ENCODE assay signal across 19 cellular contexts in the genomic region with DNA sequence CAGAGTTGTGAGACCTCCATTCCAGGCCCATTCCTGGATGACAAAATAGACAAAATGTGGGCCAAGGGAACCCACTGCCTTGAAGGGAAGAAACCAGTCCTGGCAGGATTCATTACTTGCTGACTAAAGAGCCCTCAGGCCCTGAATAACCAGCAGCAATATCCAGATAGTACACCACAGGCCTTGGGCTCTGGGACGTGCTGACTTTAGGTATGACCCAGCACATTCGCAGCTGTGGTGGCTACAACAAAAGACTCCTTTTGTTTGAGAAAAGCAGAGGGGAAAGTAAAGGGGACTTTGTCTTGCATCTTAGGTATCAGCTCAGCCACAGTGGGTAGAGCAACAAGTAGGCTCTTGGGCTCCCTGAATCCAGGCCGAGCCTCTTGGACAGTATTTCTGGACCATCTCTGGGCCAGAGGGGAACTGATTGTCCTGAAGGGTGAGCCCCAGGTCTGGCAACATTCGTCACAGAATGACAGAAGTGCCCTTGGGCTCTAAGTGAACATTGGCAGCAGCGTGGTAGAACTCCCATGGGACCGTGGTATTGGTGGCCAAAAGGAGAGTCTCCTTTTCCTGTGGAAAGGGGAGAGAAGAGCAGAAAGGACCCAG.
DNase-seq lines count a peak whose midpoint lies in the region; ATAC-seq and TF ChIP-seq lines count a peak whose summit lies in the region.
"Had no signal": no experiment of that assay in that cellular context is flagged by ENCODE, and none has a peak within 500 bp of the region (broad histone marks: within the 10 kb centered on the region; RNA-seq: fewer than 3 reads in every experiment).

No MANE protein-coding gene starts in this region.

- no peaks in the 10 kb centered on the region for H3K27me3 Mint-ChIP-seq in activated CD8-positive, alpha-beta T cell treated with anti-CD3 and anti-CD28 coated beads, Interleukin-2, amount 10 ng/mL, durations not matched to agents 7 days and 5 days (ENCODE audit: low read depth)
- H3K27me3 Mint-ChIP-seq in activated CD8-positive, alpha-beta T cell treated with anti-CD3 and anti-CD28 coated beads for 36 hours: no peaks in the 10 kb centered on the region
- H3K27me3 Mint-ChIP-seq: activated CD4-positive, alpha-beta T cell treated with anti-CD3 and anti-CD28 coated beads for 36 hours; dendritic cell treated with granulocyte-macrophage colony-stimulating factor and Interleukin-4, amounts not matched to agents 40 ng/mL and 50 ng/mL, for 4 days had no signal

- H3K18ac ChIP-seq in trophoblast cell (ENCODE audit: low read length): no peak overlapping the region

- no peak overlapping the region for H3K4ac ChIP-seq in trophoblast cell (ENCODE audit: low read depth, low read length)

- H2BK5ac ChIP-seq in trophoblast cell (ENCODE audit: low read depth, low read length, poor library complexity): peak overlapping the region; percentile 26

- no peak overlapping the region for H4K91ac ChIP-seq in trophoblast cell (ENCODE audit: low read depth, low read length)

- H3K4me3 Mint-ChIP-seq in activated CD8-positive, alpha-beta T cell treated with anti-CD3 and anti-CD28 coated beads, Interleukin-2, amount 10 ng/mL, durations not matched to agents 7 days and 5 days: no peak overlapping the region
- no peak overlapping the region for H3K4me3 Mint-ChIP-seq in activated CD8-positive, alpha-beta T cell treated with anti-CD3 and anti-CD28 coated beads for 36 hours
- H3K4me3 Mint-ChIP-seq: activated CD4-positive, alpha-beta T cell treated with anti-CD3 and anti-CD28 coated beads for 36 hours; activated T-cell treated with anti-CD3 and anti-CD28 coated beads, Interleukin-2, amount 50 U/mL, for 4 hours; CD8-positive, alpha-beta T cell; dendritic cell treated with granulocyte-macrophage colony-stimulating factor and Interleukin-4, amounts not matched to agents 40 ng/mL and 50 ng/mL, for 4 days; T-helper 1 cell treated with Interleukin-12 subunit alpha and Interleukin-12 subunit beta and Interleukin-4 antibody, amounts not matched to agents 30 μg/mL and 1 μg/mL, for 36 hours had no signal

- H3K4me2 ChIP-seq in trophoblast cell (ENCODE audit: low read length): no peak overlapping the region
- H3K4me2 ChIP-seq: PC-9 had no signal

- H2AFZ ChIP-seq in trophoblast cell (ENCODE audit: insufficient read depth, low read length, poor library complexity): no peak overlapping the region
- H2AFZ ChIP-seq: PC-9 had no signal

- H3K27me3 ChIP-seq in trophoblast cell (ENCODE audit: insufficient read depth, low read length): no peaks in the 10 kb centered on the region
- H3K27me3 ChIP-seq: spleen, suprapubic skin had no signal

- no peak for ATAC-seq in activated CD8-positive, alpha-beta T cell treated with anti-CD3 and anti-CD28 coated beads, Interleukin-2, amount 10 ng/mL, durations not matched to agents 7 days and 5 days
- ATAC-seq in activated CD8-positive, alpha-beta T cell treated with anti-CD3 and anti-CD28 coated beads for 36 hours: no peak
- ATAC-seq in HG02763 (IDR thresholded peaks at IDR 0.05; ENCODE audit: unreplicated experiment): peak; percentile 21
- ATAC-seq: activated CD4-positive, alpha-beta T cell treated with anti-CD3 and anti-CD28 coated beads for 36 hours; activated T-cell treated with anti-CD3 and anti-CD28 coated beads, Interleukin-2, amount 50 U/mL, for 4 hours; CD8-positive, alpha-beta T cell had no signal

- no peaks in the 10 kb centered on the region for H3K4me1 Mint-ChIP-seq in activated CD8-positive, alpha-beta T cell treated with anti-CD3 and anti-CD28 coated beads, Interleukin-2, amount 10 ng/mL, durations not matched to agents 7 days and 5 days (ENCODE audit: low read depth)
- no peaks in the 10 kb centered on the region for H3K4me1 Mint-ChIP-seq in activated CD8-positive, alpha-beta T cell treated with anti-CD3 and anti-CD28 coated beads for 36 hours (ENCODE audit: low read depth)
- H3K4me1 Mint-ChIP-seq: activated CD4-positive, alpha-beta T cell treated with anti-CD3 and anti-CD28 coated beads for 36 hours had no signal

- peak overlapping the region; percentile 18 for H3K27ac Mint-ChIP-seq in activated CD8-positive, alpha-beta T cell treated with anti-CD3 and anti-CD28 coated beads, Interleukin-2, amount 10 ng/mL, durations not matched to agents 7 days and 5 days
- no peak overlapping the region for H3K27ac Mint-ChIP-seq in activated CD8-positive, alpha-beta T cell treated with anti-CD3 and anti-CD28 coated beads for 36 hours
- H3K27ac Mint-ChIP-seq: activated CD4-positive, alpha-beta T cell treated with anti-CD3 and anti-CD28 coated beads for 36 hours; CD8-positive, alpha-beta T cell; dendritic cell treated with granulocyte-macrophage colony-stimulating factor and Interleukin-4, amounts not matched to agents 40 ng/mL and 50 ng/mL, for 4 days; T-helper 1 cell treated with Interleukin-12 subunit alpha and Interleukin-12 subunit beta and Interleukin-4 antibody, amounts not matched to agents 30 μg/mL and 1 μg/mL, for 36 hours had no signal

- H3K23ac ChIP-seq in trophoblast cell (ENCODE audit: low read length): no peak overlapping the region

- H3K79me2 ChIP-seq in trophoblast cell (ENCODE audit: control insufficient read depth, insufficient read depth, low read length, poor library complexity): no peaks in the 10 kb centered on the region

- no peaks in the 10 kb centered on the region for H3K9me3 Mint-ChIP-seq in activated CD8-positive, alpha-beta T cell treated with anti-CD3 and anti-CD28 coated beads, Interleukin-2, amount 10 ng/mL, durations not matched to agents 7 days and 5 days (ENCODE audit: insufficient read depth)
- peaks cover 3% of the 10 kb centered on the region for H3K9me3 Mint-ChIP-seq in activated CD8-positive, alpha-beta T cell treated with anti-CD3 and anti-CD28 coated beads for 36 hours
- H3K9me3 Mint-ChIP-seq: CD8-positive, alpha-beta T cell had no signal

- no peaks in the 10 kb centered on the region for H3K9me3 ChIP-seq in trophoblast cell (ENCODE audit: insufficient read depth, low read depth, low read length)
- H3K9me3 ChIP-seq: suprapubic skin had no signal

- H3K36me3 Mint-ChIP-seq in activated CD8-positive, alpha-beta T cell treated with anti-CD3 and anti-CD28 coated beads, Interleukin-2, amount 10 ng/mL, durations not matched to agents 7 days and 5 days (ENCODE audit: low read depth): peaks cover 56% of the 10 kb centered on the region
- peaks cover 44% of the 10 kb centered on the region for H3K36me3 Mint-ChIP-seq in activated CD8-positive, alpha-beta T cell treated with anti-CD3 and anti-CD28 coated beads for 36 hours (ENCODE audit: low read depth)

- peaks cover 5% of the 10 kb centered on the region for H3K79me1 ChIP-seq in trophoblast cell (ENCODE audit: low read length)

- H3K9ac ChIP-seq in trophoblast cell (ENCODE audit: low read length): no peak overlapping the region

- no peak overlapping the region for H3K14ac ChIP-seq in trophoblast cell (ENCODE audit: low read length)

- H3K27ac ChIP-seq in trophoblast cell (ENCODE audit: low read depth, low read length): peak overlapping the region; percentile 80
- H3K27ac ChIP-seq: PC-9, spleen, suprapubic skin had no signal

- no peak for DNase-seq in activated CD8-positive, alpha-beta T cell treated with anti-CD3 and anti-CD28 coated beads, Interleukin-2, amount 10 ng/mL, durations not matched to agents 7 days and 5 days
- DNase-seq in activated CD8-positive, alpha-beta T cell treated with anti-CD3 and anti-CD28 coated beads for 36 hours: no peak
- DNase-seq in OCI-M1 (lab: John Stamatoyannopoulos, UW) (peak; percentile 86), trophoblast cell (peak; percentile 94 to 96), NCI-H82 treated with DMSO at 0.1 percent for 48 hours (lab: John Stamatoyannopoulos, UW; ENCODE audit: unreplicated experiment) (no peak), NCI-H446 (lab: John Stamatoyannopoulos, UW) (no peak), CD1c-positive myeloid dendritic cell (ENCODE audit: extremely low spot score) (no peak)
- DNase-seq: 8988T; activated CD4-positive, alpha-beta T cell treated with anti-CD3 and anti-CD28 coated beads for 36 hours; activated T-cell treated with anti-CD3 and anti-CD28 coated beads, Interleukin-2, amount 50 U/mL, for 4 hours; amniotic stem cell; CD8-positive, alpha-beta T cell; mesendoderm; PC-9; spleen had no signal

- POLR2A ChIA-PET in activated CD8-positive, alpha-beta T cell treated with anti-CD3 and anti-CD28 coated beads, Interleukin-2, amount 10 ng/mL, durations not matched to agents 7 days and 5 days (lab: Charles Lee): no interaction called here
- POLR2A ChIA-PET in activated CD8-positive, alpha-beta T cell treated with anti-CD3 and anti-CD28 coated beads for 36 hours (lab: Charles Lee): interaction anchor here (0.8 kb wide), 1 partner anchor 15 kb away, joined by 3 read pairs; no protein-coding TSS in a partner anchor

- H2BK120ac ChIP-seq in trophoblast cell (ENCODE audit: insufficient read depth, low read length, poor library complexity): no peak overlapping the region

- no peak for TF ChIP-seq CTCF in activated CD8-positive, alpha-beta T cell treated with anti-CD3 and anti-CD28 coated beads for 36 hours (IDR thresholded peaks at IDR 0.05)

- H3K36me3 ChIP-seq in trophoblast cell (ENCODE audit: control insufficient read depth in 1 of 2, insufficient read depth in 2 of 2, low read length in 2 of 2): no peaks in the 10 kb centered on the region

- peaks cover 5 to 6% of the 10 kb centered on the region in 2 experiments for H3K4me1 ChIP-seq in trophoblast cell (ENCODE audit: control insufficient read depth in 1 of 2, insufficient read depth in 2 of 2, low read length in 2 of 2)
- H3K4me1 ChIP-seq: spleen, suprapubic skin had no signal

- intact Hi-C loops in activated CD8-positive, alpha-beta T cell treated with anti-CD3 and anti-CD28 coated beads for 36 hours (cut with micrococcal nuclease): no loop called here

- H4K12ac ChIP-seq in trophoblast cell (ENCODE audit: low read depth, low read length): no peak overlapping the region

- CTCF ChIA-PET in activated CD8-positive, alpha-beta T cell treated with anti-CD3 and anti-CD28 coated beads, Interleukin-2, amount 10 ng/mL, durations not matched to agents 7 days and 5 days (lab: Charles Lee): no interaction called here
- CTCF ChIA-PET in activated CD8-positive, alpha-beta T cell treated with anti-CD3 and anti-CD28 coated beads for 36 hours (lab: Charles Lee): no interaction called here

- no CpG with 5 or more reads among the region's 6 CpGs for WGBS in trophoblast cell (ENCODE audit: extremely low coverage, insufficient coverage, insufficient read length)

- H2BK12ac ChIP-seq in trophoblast cell (ENCODE audit: low read length): no peak overlapping the region

- no peak overlapping the region for H3K4me3 ChIP-seq in trophoblast cell (ENCODE audit: low read depth, low read length)
- H3K4me3 ChIP-seq: PC-9, spleen, suprapubic skin had no signal

- no peak overlapping the region for H2AK5ac ChIP-seq in trophoblast cell (ENCODE audit: low read length)

- no peak overlapping the region for H4K8ac ChIP-seq in trophoblast cell (ENCODE audit: low read depth, low read length)

Comparison
In these comparisons a context has a peak if more than half of its experiments do, and no peak if none do; other contexts are left out.
1. DNase-seq: peak in OCI-M1 (single experiment) and trophoblast cell (2 of 2); none in activated CD8-positive, alpha-beta T cell treated with anti-CD3 and anti-CD28 coated beads, Interleukin-2, amount 10 ng/mL, durations not matched to agents 7 days and 5 days (single experiment), activated CD8-positive, alpha-beta T cell treated with anti-CD3 and anti-CD28 coated beads for 36 hours (single experiment), NCI-H82 treated with DMSO at 0.1 percent for 48 hours (single experiment), NCI-H446 (0 of 2) and CD1c-positive myeloid dendritic cell (single experiment).